ENCODE assay signal across 3 cellular contexts in the genomic region with DNA sequence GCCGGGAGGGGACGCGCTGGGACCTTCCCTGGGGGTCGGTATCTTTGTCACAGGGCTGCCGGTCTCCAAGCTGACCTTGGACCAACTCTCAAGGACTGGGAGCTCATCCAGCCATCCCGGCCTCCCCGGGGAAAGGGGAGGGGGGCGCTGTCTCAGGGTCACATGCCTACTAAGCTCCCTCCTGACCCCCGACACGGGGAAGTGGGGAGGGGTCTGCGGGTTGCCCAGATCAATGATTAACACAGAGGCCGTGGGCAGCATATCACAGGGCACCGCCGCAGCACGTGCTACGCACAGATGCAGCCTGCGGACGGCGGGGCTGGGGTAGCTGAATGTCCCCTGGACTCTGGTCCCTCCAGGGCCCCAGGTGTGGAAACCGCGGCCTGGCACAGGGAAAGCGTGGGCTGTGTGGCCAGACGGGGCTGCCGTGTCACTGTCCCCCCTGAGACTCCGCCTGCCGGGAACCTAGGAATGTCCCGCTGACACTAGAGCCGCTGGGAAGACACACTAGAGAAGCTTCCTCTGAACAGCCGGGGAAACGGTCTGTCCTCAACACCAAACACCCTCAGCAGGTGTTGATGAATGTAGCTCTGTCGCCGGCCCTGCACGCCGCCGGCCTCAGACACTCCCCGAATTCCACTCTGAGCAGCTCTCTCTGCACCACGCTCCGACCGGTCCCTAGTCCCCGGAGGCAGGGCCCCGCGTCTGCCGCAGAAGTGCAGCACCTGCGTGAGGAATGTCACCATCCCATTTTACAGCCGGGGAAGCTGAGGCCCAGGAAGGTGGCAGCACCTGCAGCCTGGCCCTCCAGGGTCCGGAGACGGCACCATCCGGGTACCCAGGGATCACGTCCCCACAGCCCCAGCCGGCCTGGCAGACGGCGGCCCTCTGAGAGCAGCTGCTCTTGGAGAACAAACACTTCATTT.
TF ChIP-seq lines count a peak whose summit lies in the region.

No MANE protein-coding gene starts in this region.

TF ChIP-seq in IMR-90, 13 proteins besides CTCF, POLR2A, EP300 and RAD21:
- TF ChIP-seq RFX5 (IDR thresholded peaks at IDR 0.05; ENCODE audit: low read depth, low read length) (no peak), FOS (IDR thresholded peaks at IDR 0.05; ENCODE audit: low read depth, low read length) (no peak)
- TF ChIP-seq, protein P1, sequence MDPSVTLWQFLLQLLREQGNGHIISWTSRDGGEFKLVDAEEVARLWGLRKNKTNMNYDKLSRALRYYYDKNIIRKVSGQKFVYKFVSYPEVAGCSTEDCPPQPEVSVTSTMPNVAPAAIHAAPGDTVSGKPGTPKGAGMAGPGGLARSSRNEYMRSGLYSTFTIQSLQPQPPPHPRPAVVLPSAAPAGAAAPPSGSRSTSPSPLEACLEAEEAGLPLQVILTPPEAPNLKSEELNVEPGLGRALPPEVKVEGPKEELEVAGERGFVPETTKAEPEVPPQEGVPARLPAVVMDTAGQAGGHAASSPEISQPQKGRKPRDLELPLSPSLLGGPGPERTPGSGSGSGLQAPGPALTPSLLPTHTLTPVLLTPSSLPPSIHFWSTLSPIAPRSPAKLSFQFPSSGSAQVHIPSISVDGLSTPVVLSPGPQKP (IDR thresholded peaks at IDR 0.05; ENCODE audit: borderline replicate concordance, low read depth, low read length): no peak

TF ChIP-seq in H1, 55 proteins besides CTCF, POLR2A, EP300 and RAD21:
- TF ChIP-seq CEBPB (IDR thresholded peaks at IDR 0.05; ENCODE audit: low read depth, low read length): no peak

TF ChIP-seq in HepG2, 621 proteins besides CTCF, POLR2A, EP300 and RAD21 (continues in another document):
- TF ChIP-seq TOE1 (CRISPR knock-in tag; IDR thresholded peaks at IDR 0.05): no peak
- TF ChIP-seq ZNF121 (CRISPR knock-in tag; IDR thresholded peaks at IDR 0.05): no peak; the same call in 1 of the 2 replicates
- peak; percentile 62 for TF ChIP-seq TEAD3 (CRISPR knock-in tag; optimal IDR thresholded peaks at IDR 0.05; ENCODE audit: borderline replicate concordance)
- TF ChIP-seq, protein P2, sequence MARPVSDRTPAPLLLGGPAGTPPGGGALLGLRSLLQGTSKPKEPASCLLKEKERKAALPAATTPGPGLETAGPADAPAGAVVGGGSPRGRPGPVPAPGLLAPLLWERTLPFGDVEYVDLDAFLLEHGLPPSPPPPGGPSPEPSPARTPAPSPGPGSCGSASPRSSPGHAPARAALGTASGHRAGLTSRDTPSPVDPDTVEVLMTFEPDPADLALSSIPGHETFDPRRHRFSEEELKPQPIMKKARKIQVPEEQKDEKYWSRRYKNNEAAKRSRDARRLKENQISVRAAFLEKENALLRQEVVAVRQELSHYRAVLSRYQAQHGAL (CRISPR knock-in tag; IDR thresholded peaks at IDR 0.05; ENCODE audit: not compliant biosample characterization): no peak
- no peak for TF ChIP-seq CBX2 (IDR thresholded peaks at IDR 0.05; ENCODE audit: low read depth, low read length)
- no peak for TF ChIP-seq CBX2 (CRISPR knock-in tag; IDR thresholded peaks at IDR 0.05; ENCODE audit: low read depth)
- no peak for TF ChIP-seq TRIM24 (CRISPR knock-in tag; IDR thresholded peaks at IDR 0.05)
- TF ChIP-seq ZNF383 (CRISPR knock-in tag; IDR thresholded peaks at IDR 0.05; ENCODE audit: borderline replicate concordance): no peak
- TF ChIP-seq SP140L (CRISPR knock-in tag; IDR thresholded peaks at IDR 0.05; ENCODE audit: borderline replicate concordance): no peak
- peak; percentile 84; the same call in 1 of the 2 replicates for TF ChIP-seq ZNF772 (CRISPR knock-in tag; IDR thresholded peaks at IDR 0.05)
- TF ChIP-seq SP2 (CRISPR knock-in tag; IDR thresholded peaks at IDR 0.05): no peak
- TF ChIP-seq, protein P3, sequence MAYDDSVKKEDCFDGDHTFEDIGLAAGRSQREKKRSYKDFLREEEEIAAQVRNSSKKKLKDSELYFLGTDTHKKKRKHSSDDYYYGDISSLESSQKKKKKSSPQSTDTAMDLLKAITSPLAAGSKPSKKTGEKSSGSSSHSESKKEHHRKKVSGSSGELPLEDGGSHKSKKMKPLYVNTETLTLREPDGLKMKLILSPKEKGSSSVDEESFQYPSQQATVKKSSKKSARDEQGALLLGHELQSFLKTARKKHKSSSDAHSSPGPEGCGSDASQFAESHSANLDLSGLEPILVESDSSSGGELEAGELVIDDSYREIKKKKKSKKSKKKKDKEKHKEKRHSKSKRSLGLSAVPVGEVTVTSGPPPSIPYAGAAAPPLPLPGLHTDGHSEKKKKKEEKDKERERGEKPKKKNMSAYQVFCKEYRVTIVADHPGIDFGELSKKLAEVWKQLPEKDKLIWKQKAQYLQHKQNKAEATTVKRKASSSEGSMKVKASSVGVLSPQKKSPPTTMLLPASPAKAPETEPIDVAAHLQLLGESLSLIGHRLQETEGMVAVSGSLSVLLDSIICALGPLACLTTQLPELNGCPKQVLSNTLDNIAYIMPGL (CRISPR knock-in tag; IDR thresholded peaks at IDR 0.05; ENCODE audit: borderline replicate concordance in 1 of 2, low read depth in 1 of 2): peak in 1 of 2 experiments; percentile 47; a peak in 1 of 4 replicates
- TF ChIP-seq, protein P4, sequence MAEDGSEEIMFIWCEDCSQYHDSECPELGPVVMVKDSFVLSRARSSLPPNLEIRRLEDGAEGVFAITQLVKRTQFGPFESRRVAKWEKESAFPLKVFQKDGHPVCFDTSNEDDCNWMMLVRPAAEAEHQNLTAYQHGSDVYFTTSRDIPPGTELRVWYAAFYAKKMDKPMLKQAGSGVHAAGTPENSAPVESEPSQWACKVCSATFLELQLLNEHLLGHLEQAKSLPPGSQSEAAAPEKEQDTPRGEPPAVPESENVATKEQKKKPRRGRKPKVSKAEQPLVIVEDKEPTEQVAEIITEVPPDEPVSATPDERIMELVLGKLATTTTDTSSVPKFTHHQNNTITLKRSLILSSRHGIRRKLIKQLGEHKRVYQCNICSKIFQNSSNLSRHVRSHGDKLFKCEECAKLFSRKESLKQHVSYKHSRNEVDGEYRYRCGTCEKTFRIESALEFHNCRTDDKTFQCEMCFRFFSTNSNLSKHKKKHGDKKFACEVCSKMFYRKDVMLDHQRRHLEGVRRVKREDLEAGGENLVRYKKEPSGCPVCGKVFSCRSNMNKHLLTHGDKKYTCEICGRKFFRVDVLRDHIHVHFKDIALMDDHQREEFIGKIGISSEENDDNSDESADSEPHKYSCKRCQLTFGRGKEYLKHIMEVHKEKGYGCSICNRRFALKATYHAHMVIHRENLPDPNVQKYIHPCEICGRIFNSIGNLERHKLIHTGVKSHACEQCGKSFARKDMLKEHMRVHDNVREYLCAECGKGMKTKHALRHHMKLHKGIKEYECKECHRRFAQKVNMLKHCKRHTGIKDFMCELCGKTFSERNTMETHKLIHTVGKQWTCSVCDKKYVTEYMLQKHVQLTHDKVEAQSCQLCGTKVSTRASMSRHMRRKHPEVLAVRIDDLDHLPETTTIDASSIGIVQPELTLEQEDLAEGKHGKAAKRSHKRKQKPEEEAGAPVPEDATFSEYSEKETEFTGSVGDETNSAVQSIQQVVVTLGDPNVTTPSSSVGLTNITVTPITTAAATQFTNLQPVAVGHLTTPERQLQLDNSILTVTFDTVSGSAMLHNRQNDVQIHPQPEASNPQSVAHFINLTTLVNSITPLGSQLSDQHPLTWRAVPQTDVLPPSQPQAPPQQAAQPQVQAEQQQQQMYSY (CRISPR knock-in tag; IDR thresholded peaks at IDR 0.05): no peak
- TF ChIP-seq, protein P5, sequence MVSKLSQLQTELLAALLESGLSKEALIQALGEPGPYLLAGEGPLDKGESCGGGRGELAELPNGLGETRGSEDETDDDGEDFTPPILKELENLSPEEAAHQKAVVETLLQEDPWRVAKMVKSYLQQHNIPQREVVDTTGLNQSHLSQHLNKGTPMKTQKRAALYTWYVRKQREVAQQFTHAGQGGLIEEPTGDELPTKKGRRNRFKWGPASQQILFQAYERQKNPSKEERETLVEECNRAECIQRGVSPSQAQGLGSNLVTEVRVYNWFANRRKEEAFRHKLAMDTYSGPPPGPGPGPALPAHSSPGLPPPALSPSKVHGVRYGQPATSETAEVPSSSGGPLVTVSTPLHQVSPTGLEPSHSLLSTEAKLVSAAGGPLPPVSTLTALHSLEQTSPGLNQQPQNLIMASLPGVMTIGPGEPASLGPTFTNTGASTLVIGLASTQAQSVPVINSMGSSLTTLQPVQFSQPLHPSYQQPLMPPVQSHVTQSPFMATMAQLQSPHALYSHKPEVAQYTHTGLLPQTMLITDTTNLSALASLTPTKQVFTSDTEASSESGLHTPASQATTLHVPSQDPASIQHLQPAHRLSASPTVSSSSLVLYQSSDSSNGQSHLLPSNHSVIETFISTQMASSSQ (IDR thresholded peaks at IDR 0.05; ENCODE audit: low read depth): peak; percentile 91
- TF ChIP-seq, protein P5 (CRISPR knock-in tag; IDR thresholded peaks at IDR 0.05; ENCODE audit: borderline replicate concordance): peak; percentile 96
- peak; percentile 59; the same call in 1 of the 2 replicates for TF ChIP-seq YEATS4 (CRISPR knock-in tag; IDR thresholded peaks at IDR 0.05; ENCODE audit: borderline replicate concordance)
- TF ChIP-seq ZNF879 (CRISPR knock-in tag; IDR thresholded peaks at IDR 0.05): no peak
- peak; percentile 47; the same call in 1 of the 2 replicates for TF ChIP-seq THAP11 (CRISPR knock-in tag; IDR thresholded peaks at IDR 0.05)
- no peak for TF ChIP-seq ZSCAN9 (CRISPR knock-in tag; IDR thresholded peaks at IDR 0.05; ENCODE audit: borderline replicate concordance)
- no peak for TF ChIP-seq KDM4B (CRISPR knock-in tag; IDR thresholded peaks at IDR 0.05)
- peak; percentile 69; the same call in 1 of the 2 replicates for TF ChIP-seq ZNF782 (CRISPR knock-in tag; IDR thresholded peaks at IDR 0.05; ENCODE audit: borderline replicate concordance)
- TF ChIP-seq ZFP90 (CRISPR knock-in tag; IDR thresholded peaks at IDR 0.05; ENCODE audit: borderline replicate concordance): no peak
- no peak for TF ChIP-seq KMT2B (CRISPR knock-in tag; IDR thresholded peaks at IDR 0.05)
- TF ChIP-seq GABPB1 (CRISPR knock-in tag; IDR thresholded peaks at IDR 0.05): peak; percentile 55; the same call in 1 of the 2 replicates
- peak; percentile 59; the same call in 1 of the 2 replicates for TF ChIP-seq ZNF788 (CRISPR knock-in tag; IDR thresholded peaks at IDR 0.05; ENCODE audit: borderline replicate concordance)
- TF ChIP-seq RCOR2 (CRISPR knock-in tag; IDR thresholded peaks at IDR 0.05): no peak; the same call in 1 of the 2 replicates
- peak; percentile 94 for TF ChIP-seq ARNTL (CRISPR knock-in tag; IDR thresholded peaks at IDR 0.05)
- TF ChIP-seq ZFAT (CRISPR knock-in tag; conservative IDR thresholded peaks at IDR 0.05): no peak
- TF ChIP-seq, protein P6, sequence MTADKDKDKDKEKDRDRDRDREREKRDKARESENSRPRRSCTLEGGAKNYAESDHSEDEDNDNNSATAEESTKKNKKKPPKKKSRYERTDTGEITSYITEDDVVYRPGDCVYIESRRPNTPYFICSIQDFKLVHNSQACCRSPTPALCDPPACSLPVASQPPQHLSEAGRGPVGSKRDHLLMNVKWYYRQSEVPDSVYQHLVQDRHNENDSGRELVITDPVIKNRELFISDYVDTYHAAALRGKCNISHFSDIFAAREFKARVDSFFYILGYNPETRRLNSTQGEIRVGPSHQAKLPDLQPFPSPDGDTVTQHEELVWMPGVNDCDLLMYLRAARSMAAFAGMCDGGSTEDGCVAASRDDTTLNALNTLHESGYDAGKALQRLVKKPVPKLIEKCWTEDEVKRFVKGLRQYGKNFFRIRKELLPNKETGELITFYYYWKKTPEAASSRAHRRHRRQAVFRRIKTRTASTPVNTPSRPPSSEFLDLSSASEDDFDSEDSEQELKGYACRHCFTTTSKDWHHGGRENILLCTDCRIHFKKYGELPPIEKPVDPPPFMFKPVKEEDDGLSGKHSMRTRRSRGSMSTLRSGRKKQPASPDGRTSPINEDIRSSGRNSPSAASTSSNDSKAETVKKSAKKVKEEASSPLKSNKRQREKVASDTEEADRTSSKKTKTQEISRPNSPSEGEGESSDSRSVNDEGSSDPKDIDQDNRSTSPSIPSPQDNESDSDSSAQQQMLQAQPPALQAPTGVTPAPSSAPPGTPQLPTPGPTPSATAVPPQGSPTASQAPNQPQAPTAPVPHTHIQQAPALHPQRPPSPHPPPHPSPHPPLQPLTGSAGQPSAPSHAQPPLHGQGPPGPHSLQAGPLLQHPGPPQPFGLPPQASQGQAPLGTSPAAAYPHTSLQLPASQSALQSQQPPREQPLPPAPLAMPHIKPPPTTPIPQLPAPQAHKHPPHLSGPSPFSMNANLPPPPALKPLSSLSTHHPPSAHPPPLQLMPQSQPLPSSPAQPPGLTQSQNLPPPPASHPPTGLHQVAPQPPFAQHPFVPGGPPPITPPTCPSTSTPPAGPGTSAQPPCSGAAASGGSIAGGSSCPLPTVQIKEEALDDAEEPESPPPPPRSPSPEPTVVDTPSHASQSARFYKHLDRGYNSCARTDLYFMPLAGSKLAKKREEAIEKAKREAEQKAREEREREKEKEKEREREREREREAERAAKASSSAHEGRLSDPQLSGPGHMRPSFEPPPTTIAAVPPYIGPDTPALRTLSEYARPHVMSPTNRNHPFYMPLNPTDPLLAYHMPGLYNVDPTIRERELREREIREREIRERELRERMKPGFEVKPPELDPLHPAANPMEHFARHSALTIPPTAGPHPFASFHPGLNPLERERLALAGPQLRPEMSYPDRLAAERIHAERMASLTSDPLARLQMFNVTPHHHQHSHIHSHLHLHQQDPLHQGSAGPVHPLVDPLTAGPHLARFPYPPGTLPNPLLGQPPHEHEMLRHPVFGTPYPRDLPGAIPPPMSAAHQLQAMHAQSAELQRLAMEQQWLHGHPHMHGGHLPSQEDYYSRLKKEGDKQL (CRISPR knock-in tag; IDR thresholded peaks at IDR 0.05; ENCODE audit: low read depth): 0 out of 2 replicates have a peak, but pooled peaks have one; percentile 54
- TF ChIP-seq, protein P7, sequence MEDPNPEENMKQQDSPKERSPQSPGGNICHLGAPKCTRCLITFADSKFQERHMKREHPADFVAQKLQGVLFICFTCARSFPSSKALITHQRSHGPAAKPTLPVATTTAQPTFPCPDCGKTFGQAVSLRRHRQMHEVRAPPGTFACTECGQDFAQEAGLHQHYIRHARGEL (CRISPR knock-in tag; IDR thresholded peaks at IDR 0.05): 0 out of 2 replicates have a peak, but pooled peaks have one; percentile 76
- peak; percentile 79; the same call in 1 of the 2 replicates for TF ChIP-seq ZNF616 (CRISPR knock-in tag; IDR thresholded peaks at IDR 0.05; ENCODE audit: low read depth)
- TF ChIP-seq DR1 (CRISPR knock-in tag; IDR thresholded peaks at IDR 0.05): no peak; the same call in 1 of the 2 replicates
- TF ChIP-seq CCAR2 (optimal IDR thresholded peaks at IDR 0.05; ENCODE audit: low read depth, low read length): no peak
- TF ChIP-seq AKAP8 (CRISPR knock-in tag; IDR thresholded peaks at IDR 0.05): 0 out of 2 replicates have a peak, but pooled peaks have one; percentile 57
- no peak for TF ChIP-seq ZBTB1 (CRISPR knock-in tag; IDR thresholded peaks at IDR 0.05; ENCODE audit: borderline replicate concordance)
- TF ChIP-seq ZNF3 (CRISPR knock-in tag; IDR thresholded peaks at IDR 0.05): 0 out of 2 replicates have a peak, but pooled peaks have one; percentile 22
- TF ChIP-seq ZIK1 (CRISPR knock-in tag; IDR thresholded peaks at IDR 0.05; ENCODE audit: borderline replicate concordance, low read depth): 0 out of 2 replicates have a peak, but pooled peaks have one; percentile 43
- no peak for TF ChIP-seq ZSCAN22 (CRISPR knock-in tag; IDR thresholded peaks at IDR 0.05)
